In genomic region chr19:34733266-34733825, GRCh38 we compare ENCODE assay signal across 8 cellular contexts. TPM values are rescaled to one million over a fixed set of nuclear protein-coding genes. Genes with fewer than 3 reads are reported as not detected.
DNase-seq lines count a peak whose midpoint lies in the region; ATAC-seq and TF ChIP-seq lines count a peak whose summit lies in the region.

No MANE protein-coding gene starts in this region.

- no peaks in the 10 kb centered on the region for H3K36me3 ChIP-seq in effector memory CD4-positive, alpha-beta T cell (ENCODE audit: control insufficient read depth, insufficient read depth, low read length)

- H3K9me3 ChIP-seq in effector memory CD4-positive, alpha-beta T cell (ENCODE audit: control insufficient read depth, low read length), result no peaks in the 10 kb centered on the region

- CTCF ChIA-PET in RWPE1 (lab: Yijun Ruan, JAX), result interaction anchor here (0.7 kb wide), 1 partner anchor 38 kb away, joined by 4 read pairs; no protein-coding TSS in a partner anchor

- peak overlapping the region; percentile 89 to 100 (median 98) for H3K27ac Mint-ChIP-seq in naive thymus-derived CD8-positive, alpha-beta T cell

- TF ChIP-seq CTCF in RWPE1 (conservative IDR thresholded peaks at IDR 0.05; ENCODE audit: low read depth), result no peak

- H3K4me3 Mint-ChIP-seq in naive thymus-derived CD8-positive, alpha-beta T cell, result peak overlapping the region; percentile 87 to 99 (median 96)

- H3K36me3 Mint-ChIP-seq in naive thymus-derived CD8-positive, alpha-beta T cell, result peaks cover 16 to 27% (median 22%) of the 10 kb centered on the region in 3 donors

- DNase-seq in CD1c-positive myeloid dendritic cell (ENCODE audit: extremely low spot score) (peak; percentile 79), RWPE1 (ENCODE audit: low spot score) (no peak)
- DNase-seq in effector memory CD4-positive, alpha-beta T cell, result peak in 2 of 3 donors; percentile 1 to 22
- peak in 3 of 10 donors; percentile 23 to 73 (median 51) for DNase-seq in naive thymus-derived CD8-positive, alpha-beta T cell
- DNase-seq in stimulated activated CD4-positive, alpha-beta T cell treated with anti-CD3 and anti-CD28 coated beads, Interleukin-4, amount 100 ng/mL, for 4 hours, result no peak

- H3K4me1 ChIP-seq in effector memory CD4-positive, alpha-beta T cell (ENCODE audit: control insufficient read depth, insufficient read depth, low read length, poor library complexity, severe bottlenecking), result peaks cover 5% of the 10 kb centered on the region

- H3K4me3 ChIP-seq in effector memory CD4-positive, alpha-beta T cell (ENCODE audit: insufficient read depth, low read depth, low read length, poor library complexity, severe bottlenecking), result peak overlapping the region; percentile 88

- TF ChIP-seq POLR2A in GM18526 (IDR thresholded peaks at IDR 0.05; ENCODE audit: extremely low read depth, insufficient read length), result peak; percentile 62

- POLR2A ChIA-PET in RWPE1 (lab: Yijun Ruan, JAX; ENCODE audit: low non-redundant PET), result interaction anchor here (0.5 kb wide), 1 partner anchor 59 kb away, joined by 3 read pairs; no protein-coding TSS in a partner anchor
- POLR2A ChIA-PET in naive thymus-derived CD8-positive, alpha-beta T cell (lab: Charles Lee), result interaction anchor here (0.6 to 2.2 kb wide), 7 partner anchors 37 to 1385 kb away, joined by 3 to 20 read pairs (median 4); partner anchors contain the start of genes SCGB2B2, ZNF30, ZNF302 and ZNF792

- peaks cover 15 to 34% (median 31%) of the 10 kb centered on the region in 4 donors for H3K4me1 Mint-ChIP-seq in naive thymus-derived CD8-positive, alpha-beta T cell

- H3K27me3 Mint-ChIP-seq in naive thymus-derived CD8-positive, alpha-beta T cell, result peaks cover 0 to 5% (median 2%) of the 10 kb centered on the region in 5 donors

- H3K9me3 Mint-ChIP-seq in naive thymus-derived CD8-positive, alpha-beta T cell, result peaks cover 2 to 30% (median 13%) of the 10 kb centered on the region in 9 donors

- peak; percentile 5 for ATAC-seq in HG03108 (IDR thresholded peaks at IDR 0.05; ENCODE audit: unreplicated experiment)
- ATAC-seq in naive thymus-derived CD8-positive, alpha-beta T cell, result peak; percentile 18 to 37
- no peak for ATAC-seq in GM19328 (IDR thresholded peaks at IDR 0.05; ENCODE audit: unreplicated experiment)

- H3K27ac ChIP-seq in RWPE1, result peak overlapping the region; percentile 93
- peak overlapping the region; percentile 79 for H3K27ac ChIP-seq in effector memory CD4-positive, alpha-beta T cell (ENCODE audit: insufficient read depth, low read length, poor library complexity, severe bottlenecking)

- no peaks in the 10 kb centered on the region for H3K27me3 ChIP-seq in effector memory CD4-positive, alpha-beta T cell (replicated peaks; ENCODE audit: control insufficient read depth, insufficient read depth, low read length, poor library complexity, severe bottlenecking)

RNA-seq across cellular contexts. Expression of gene ZNF181, which starts 0.7 kb away (rescaled TPM):
- 10 to 100 TPM; 28.7 to 29.5 TPM for total RNA-seq in naive thymus-derived CD8-positive, alpha-beta T cell
- polyA plus RNA-seq in naive thymus-derived CD8-positive, alpha-beta T cell, result 10 to 100 TPM; 23.1 to 36.4 (median 35.7) TPM

RNA-seq across cellular contexts. Expression of gene ZNF599, which starts 39.7 kb away (rescaled TPM):
- 10 to 100 TPM; 10.7 to 11.3 TPM for total RNA-seq in naive thymus-derived CD8-positive, alpha-beta T cell
- 1 to 10 TPM; 8.6 to 9.5 (median 9.1) TPM for polyA plus RNA-seq in naive thymus-derived CD8-positive, alpha-beta T cell

RNA-seq across cellular contexts. Expression of gene ZNF302, which starts 55.9 kb away (rescaled TPM):
- total RNA-seq in naive thymus-derived CD8-positive, alpha-beta T cell, result 10 to 100 TPM; 59.6 to 62.6 TPM
- polyA plus RNA-seq in naive thymus-derived CD8-positive, alpha-beta T cell, result 10 to 100 TPM; 17.5 to 23.1 (median 21.7) TPM

RNA-seq across cellular contexts. Expression of gene SCGB2B2, which starts 56.4 kb away (rescaled TPM):
- under 1 TPM; 0.75 to 0.82 TPM for total RNA-seq in naive thymus-derived CD8-positive, alpha-beta T cell
- not detected for polyA plus RNA-seq in naive thymus-derived CD8-positive, alpha-beta T cell

Comparison
In these comparisons a context has a peak if more than half of its experiments do, and no peak if none do; other contexts are left out.
1. DNase-seq: peak in CD1c-positive myeloid dendritic cell (single experiment) and effector memory CD4-positive, alpha-beta T cell (2 of 3); none in RWPE1 (single experiment) and stimulated activated CD4-positive, alpha-beta T cell treated with anti-CD3 and anti-CD28 coated beads, Interleukin-4, amount 100 ng/mL, for 4 hours (0 of 2).